8 cellular contexts compared by ENCODE assay signal in the genomic region with DNA sequence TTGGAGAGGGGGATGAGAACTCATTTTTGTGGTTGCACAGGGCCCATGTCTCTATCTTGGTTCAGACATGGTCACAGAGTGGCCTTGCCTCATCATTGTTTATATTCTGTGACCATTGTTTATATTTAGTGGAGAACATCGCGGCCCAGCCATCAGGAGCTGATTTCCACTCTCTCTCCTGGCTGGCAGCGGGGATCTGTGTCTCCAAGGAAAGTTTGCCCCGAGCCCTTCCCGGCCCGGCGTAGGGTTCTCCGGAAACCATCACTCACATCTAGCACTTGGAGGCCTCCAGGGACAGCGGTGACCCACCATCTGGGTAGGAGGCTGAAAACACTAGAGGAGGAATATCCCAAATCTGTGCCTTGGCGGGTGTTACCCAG. TPM values are rescaled to one million over a fixed set of nuclear protein-coding genes. Genes with fewer than 3 reads are reported as not detected.
DNase-seq lines count a peak whose midpoint lies in the region; ATAC-seq and TF ChIP-seq lines count a peak whose summit lies in the region.

No MANE protein-coding gene starts in this region.

- H2BK12ac ChIP-seq in neuronal stem cell (ENCODE audit: low read length), result peak overlapping the region; percentile 36

- TF ChIP-seq CTCF in Panc1 (IDR thresholded peaks at IDR 0.05) (no peak), fibroblast of lung (conservative IDR thresholded peaks at IDR 0.05 in 1 of 2, IDR thresholded peaks at IDR 0.05 in 1 of 2; ENCODE audit: low read depth in 1 of 2, low read length in 2 of 2) (no peak)

- no peak overlapping the region for H2BK5ac ChIP-seq in neuronal stem cell (ENCODE audit: low read length)

- peak overlapping the region; percentile 25 for H2BK120ac ChIP-seq in neuronal stem cell (ENCODE audit: low read depth, low read length)

- ATAC-seq in Panc1, result no peak
- ATAC-seq in HG02588 (IDR thresholded peaks at IDR 0.05; ENCODE audit: unreplicated experiment), result no peak

- peak overlapping the region; percentile 61 for H3K18ac ChIP-seq in neuronal stem cell (ENCODE audit: low read length)

- no peak overlapping the region for H3K9ac ChIP-seq in BLaER1
- no peak overlapping the region for H3K9ac ChIP-seq in fibroblast of lung (ENCODE audit: insufficient read depth, low read length)
- no peak overlapping the region for H3K9ac ChIP-seq in neuronal stem cell (ENCODE audit: low read depth, low read length, poor library complexity)

- H3K79me2 ChIP-seq in fibroblast of lung (ENCODE audit: control insufficient read depth, insufficient read depth, low read length), result no peaks in the 10 kb centered on the region

- POLR2A ChIA-PET in Panc1 (lab: Charles Lee), result no interaction called here

- H4K20me1 ChIP-seq in BLaER1 (no peaks in the 10 kb centered on the region), fibroblast of lung (ENCODE audit: control insufficient read depth, extremely low read depth, insufficient read depth, low read length) (no peaks in the 10 kb centered on the region)

- no peak overlapping the region for H3K14ac ChIP-seq in neuronal stem cell (ENCODE audit: low read length)

- H3K27me3 ChIP-seq in BLaER1 (no peaks in the 10 kb centered on the region), Panc1 (ENCODE audit: control insufficient read depth, insufficient read depth, low read length) (no peaks in the 10 kb centered on the region), fibroblast of lung (ENCODE audit: control insufficient read depth, insufficient read depth, low read length) (no peaks in the 10 kb centered on the region), neuronal stem cell (ENCODE audit: control insufficient read depth in 3 of 3, insufficient read depth in 3 of 3, low read depth in 1 of 3, low read length in 3 of 3) (no peaks in the 10 kb centered on the region)

- WGBS in neuronal stem cell (ENCODE audit: extremely low coverage in 2 of 2, insufficient read length in 2 of 2, insufficient replicate concordance in 1 of 2), 2 donors, result no CpG with 5 or more reads among the region's 10 CpGs

- DNase-seq in Panc1 (ENCODE audit: low read depth, low spot score), result no peak
- peak in 1 of 2 donors; percentile 82 for DNase-seq in fibroblast of lung (ENCODE audit: low read depth in 2 of 2)
- DNase-seq in neuronal stem cell (ENCODE audit: low spot score), result no peak
- no peak for DNase-seq in T-helper 9 cell
- DNase-seq in HT-29 (ENCODE audit: low spot score), result no peak
- no peak for DNase-seq in GM03348 (ENCODE audit: low spot score)

- peaks cover 21% of the 10 kb centered on the region for H3K4me1 ChIP-seq in BLaER1
- H3K4me1 ChIP-seq in Panc1 (ENCODE audit: control insufficient read depth, insufficient read depth, low read length), result peaks cover 5% of the 10 kb centered on the region
- H3K4me1 ChIP-seq in fibroblast of lung (ENCODE audit: control insufficient read depth, extremely low read depth, insufficient read depth, low read length), result peaks cover 6% of the 10 kb centered on the region
- H3K4me1 ChIP-seq in neuronal stem cell (ENCODE audit: control insufficient read depth in 2 of 2, insufficient read depth in 1 of 2, low read depth in 1 of 2, low read length in 2 of 2), result peaks cover 10 to 11% of the 10 kb centered on the region in 2 donors

- no peak overlapping the region for H2BK15ac ChIP-seq in neuronal stem cell (ENCODE audit: low read length)

- H3K36me3 ChIP-seq in BLaER1 (peaks cover 11% of the 10 kb centered on the region), Panc1 (ENCODE audit: control insufficient read depth, insufficient read depth, low read length) (no peaks in the 10 kb centered on the region), fibroblast of lung (ENCODE audit: control insufficient read depth, insufficient read depth, low read length) (peaks cover 4% of the 10 kb centered on the region), neuronal stem cell (replicated peaks in 1 of 2; ENCODE audit: control insufficient read depth in 2 of 2, insufficient read depth in 2 of 2, low read length in 2 of 2) (peaks cover 0 to 17% of the 10 kb centered on the region in 2 donors)

- peak overlapping the region; percentile 91 for H3K27ac ChIP-seq in BLaER1
- peak overlapping the region; percentile 84; the same call in 1 of the 2 replicates for H3K27ac ChIP-seq in Panc1 (ENCODE audit: low read length)
- H3K27ac ChIP-seq in fibroblast of lung (ENCODE audit: insufficient read depth, low read length), result peak overlapping the region; percentile 70
- no peak overlapping the region for H3K27ac ChIP-seq in neuronal stem cell (replicated peaks; ENCODE audit: low read length)

- peaks cover 4% of the 10 kb centered on the region for H3K79me1 ChIP-seq in neuronal stem cell (ENCODE audit: low read depth, low read length)

- CTCF ChIA-PET in Panc1 (lab: Charles Lee), result no interaction called here

- H2AK5ac ChIP-seq in neuronal stem cell (ENCODE audit: low read depth, low read length), result peak overlapping the region; percentile 0

- H4K91ac ChIP-seq in neuronal stem cell (ENCODE audit: low read depth, low read length, poor library complexity), result no peak overlapping the region

- BruUV-seq in Panc1 (replicated peaks; lab: Mats Ljungman, UMichigan), result no TSS peak

- peak overlapping the region; percentile 74; the same call in 1 of the 2 replicates for H3K4me3 ChIP-seq in BLaER1
- no peak overlapping the region; a peak in 1 of 4 replicates for H3K4me3 ChIP-seq in Panc1 (ENCODE audit: low read depth in 2 of 2, low read length in 2 of 2)
- H3K4me3 ChIP-seq in fibroblast of lung (replicated peaks in 1 of 4; ENCODE audit: control extremely low read depth in 1 of 4, insufficient read depth in 1 of 4, low read depth in 3 of 4, low read length in 4 of 4), result peak overlapping the region; percentile 46 to 66 (median 57)
- H3K4me3 ChIP-seq in neuronal stem cell (ENCODE audit: low read length in 2 of 2), result no peak overlapping the region

- H3K23ac ChIP-seq in neuronal stem cell (ENCODE audit: low read depth, low read length, poor library complexity), result no peak overlapping the region

- no peak overlapping the region for H4K8ac ChIP-seq in neuronal stem cell (ENCODE audit: low read depth, low read length)

- H3K9me3 ChIP-seq in BLaER1 (no peaks in the 10 kb centered on the region), Panc1 (ENCODE audit: control insufficient read depth, insufficient read depth, low read depth, low read length) (no peaks in the 10 kb centered on the region), fibroblast of lung (ENCODE audit: control insufficient read depth, insufficient read depth, low read depth, low read length) (no peaks in the 10 kb centered on the region), neuronal stem cell (replicated peaks in 1 of 2; ENCODE audit: control insufficient read depth in 2 of 2, insufficient read depth in 1 of 2, low read depth in 1 of 2, low read length in 2 of 2) (no peaks in the 10 kb centered on the region)

- H2AFZ ChIP-seq in fibroblast of lung (ENCODE audit: low read length) (peak overlapping the region; percentile 98), neuronal stem cell (ENCODE audit: low read length) (peak overlapping the region; percentile 85)

- peak overlapping the region; percentile 4 for H3K4ac ChIP-seq in neuronal stem cell (ENCODE audit: low read length)

- intact Hi-C loops in Panc1 (cut with micrococcal nuclease; ENCODE audit: unreplicated experiment), result no loop called here

- H3K4me2 ChIP-seq in BLaER1 (peak overlapping the region; percentile 94), fibroblast of lung (ENCODE audit: extremely low read depth, insufficient read depth, low read length) (peak overlapping the region; percentile 84), neuronal stem cell (ENCODE audit: insufficient read depth, low read length, poor library complexity, severe bottlenecking) (no peak overlapping the region)

- in situ Hi-C loops in Panc1 (cut with HindIII; ENCODE audit: low pct_unique_long_range_greater_than_20kb, low sequenced_read_pairs), result no loop called here

RNA-seq across cellular contexts. Expression of gene ZNF358, which starts 0.8 kb away (rescaled TPM):
- total RNA-seq in Panc1 (2021; ENCODE audit: unreplicated experiment), result 30.2 TPM
- polyA plus RNA-seq in Panc1 (2012; ENCODE audit: insufficient read length), result 56.0 TPM
- total RNA-seq in fibroblast of lung, result 16.2 and 16.7 TPM in 2 replicates
- polyA plus RNA-seq in fibroblast of lung, result 24.0 and 26.8 TPM in 2 replicates
- polyA plus RNA-seq in fibroblast of lung (2012), result 36.5 and 37.6 TPM in 2 replicates
- 111 and 148 TPM in 2 replicates for polyA minus RNA-seq in fibroblast of lung (ENCODE audit: low replicate concordance)
- polyA plus RNA-seq in neuronal stem cell (2013, experiment 1 of 2), result 109 TPM
- 102 TPM for polyA plus RNA-seq in neuronal stem cell (2013, experiment 2 of 2)
- 4.2 and 5.6 TPM in 2 replicates for total RNA-seq in HT-29 (2014; rRNA removed; shearing (Covaris generic))

RNA-seq across cellular contexts. Expression of gene MCOLN1, which starts 7.3 kb away (rescaled TPM):
- total RNA-seq in Panc1 (2021; ENCODE audit: unreplicated experiment) (28.0 TPM), fibroblast of lung (3.9 and 4.0 TPM in 2 replicates)
- 27.6 TPM for polyA plus RNA-seq in Panc1 (2012; ENCODE audit: insufficient read length)
- polyA plus RNA-seq in fibroblast of lung, result 15.1 and 20.5 TPM in 2 replicates
- polyA plus RNA-seq in fibroblast of lung (2012), result 14.8 and 17.3 TPM in 2 replicates
- polyA minus RNA-seq in fibroblast of lung (ENCODE audit: low replicate concordance), result 62.3 and 81.6 TPM in 2 replicates
- 6.6 TPM for polyA plus RNA-seq in neuronal stem cell (2013, experiment 1 of 2)
- 7.4 TPM for polyA plus RNA-seq in neuronal stem cell (2013, experiment 2 of 2)
- total RNA-seq in HT-29 (2014; rRNA removed; shearing (Covaris generic)), result 7.1 and 7.5 TPM in 2 replicates

RNA-seq across cellular contexts. Expression of gene PNPLA6, which starts 20.4 kb away (rescaled TPM):
- total RNA-seq in Panc1 (2021; ENCODE audit: unreplicated experiment) (176 TPM), fibroblast of lung (61.9 and 89.2 TPM in 2 replicates)
- 299 TPM for polyA plus RNA-seq in Panc1 (2012; ENCODE audit: insufficient read length)
- polyA plus RNA-seq in fibroblast of lung, result 20.9 and 34.2 TPM in 2 replicates
- polyA plus RNA-seq in fibroblast of lung (2012), result 64.4 and 87.6 TPM in 2 replicates
- polyA minus RNA-seq in fibroblast of lung (ENCODE audit: low replicate concordance), result 99.4 and 154 TPM in 2 replicates
- polyA plus RNA-seq in neuronal stem cell (2013, experiment 1 of 2), result 56.3 TPM
- polyA plus RNA-seq in neuronal stem cell (2013, experiment 2 of 2), result 57.3 TPM
- total RNA-seq in HT-29 (2014; rRNA removed; shearing (Covaris generic)), result 61.3 and 74.3 TPM in 2 replicates

RNA-seq across cellular contexts. Expression of gene PEX11G, which starts 26.2 kb away (rescaled TPM):
- 2.9 TPM for total RNA-seq in Panc1 (2021; ENCODE audit: unreplicated experiment)
- 8.1 TPM for polyA plus RNA-seq in Panc1 (2012; ENCODE audit: insufficient read length)
- total RNA-seq in fibroblast of lung, result 3.8 and 3.9 TPM in 2 replicates
- polyA plus RNA-seq in fibroblast of lung, result 1.2 and 1.5 TPM in 2 replicates
- polyA plus RNA-seq in fibroblast of lung (2012), result 2.5 and 3.3 TPM in 2 replicates
- polyA minus RNA-seq in fibroblast of lung (ENCODE audit: low replicate concordance), result not detected in 2 replicates
- 1.4 TPM for polyA plus RNA-seq in neuronal stem cell (2013, experiment 1 of 2)
- 1.4 TPM for polyA plus RNA-seq in neuronal stem cell (2013, experiment 2 of 2)
- 4.0 and 6.4 TPM in 2 replicates for total RNA-seq in HT-29 (2014; rRNA removed; shearing (Covaris generic))

Comparison
In these comparisons a context has a peak if more than half of its experiments do, and no peak if none do; other contexts are left out.
1. H3K4me3 ChIP-seq: peak in BLaER1 (single experiment) and fibroblast of lung (4 of 4); none in Panc1 (0 of 2) and neuronal stem cell (0 of 2).